ENCODE assay signal across 8 cellular contexts in genomic region chr19:13951799-13952153, GRCh38.
A peak's percentile ranks its signal among the peaks of the same experiment; 100 is the strongest.
DNase-seq lines count a peak whose midpoint lies in the region; ATAC-seq lines count a peak whose summit lies in the region.

No MANE protein-coding gene starts in this region.

- peaks cover 7% of the 10 kb centered on the region for H3K4me1 ChIP-seq in neuron (ENCODE audit: insufficient read depth, low read length)

- peaks cover 23% of the 10 kb centered on the region for H3K4me1 Mint-ChIP-seq in central memory CD8-positive, alpha-beta T cell

- H3K9me3 ChIP-seq in neuron (ENCODE audit: low read length) = no peaks in the 10 kb centered on the region

- no peaks in the 10 kb centered on the region for H3K27me3 Mint-ChIP-seq in central memory CD8-positive, alpha-beta T cell

- H3K9me3 Mint-ChIP-seq in central memory CD8-positive, alpha-beta T cell = no peaks in the 10 kb centered on the region

- peak overlapping the region; percentile 35 for H2AFZ ChIP-seq in neuron (ENCODE audit: low read depth, low read length)

- no peaks in the 10 kb centered on the region for H3K27me3 ChIP-seq in neuron (ENCODE audit: insufficient read depth, low read length)

- H3K36me3 Mint-ChIP-seq in central memory CD8-positive, alpha-beta T cell (ENCODE audit: insufficient read depth) = peaks cover 13% of the 10 kb centered on the region

- peaks cover 25% of the 10 kb centered on the region for H3K36me3 ChIP-seq in neuron (ENCODE audit: insufficient read depth, low read length)

- peak overlapping the region; percentile 97 for H3K27ac Mint-ChIP-seq in central memory CD8-positive, alpha-beta T cell (ENCODE audit: low read depth)

- peak; percentile 1 for ATAC-seq in HG03354 (IDR thresholded peaks at IDR 0.05; ENCODE audit: poor library complexity, severe bottlenecking, unreplicated experiment)
- ATAC-seq in central memory CD8-positive, alpha-beta T cell (replicated peaks; ENCODE audit: extremely low read depth, poor library complexity, severe bottlenecking) = peak; percentile 4
- ATAC-seq in GM19455 (IDR thresholded peaks at IDR 0.05; ENCODE audit: unreplicated experiment) = no peak

- DNase-seq in central memory CD8-positive, alpha-beta T cell (ENCODE audit: low spot score in 2 of 2) = no peak
- no peak for DNase-seq in HPDE6-E6E7 (ENCODE audit: extremely low spot score)
- DNase-seq in NCI-H774 (lab: John Stamatoyannopoulos, UW) = no peak
- no peak for DNase-seq in stimulated activated naive CD4-positive, alpha-beta T cell treated with Interleukin-2 at 50 U/mL for 16 hours (lab: John Stamatoyannopoulos, UW)

- H3K4me3 Mint-ChIP-seq in central memory CD8-positive, alpha-beta T cell = peak overlapping the region; percentile 97

- peak overlapping the region; percentile 24; the same call in 1 of the 2 replicates for H3K4me3 ChIP-seq in GM08714 (ENCODE audit: low read length)
- peak overlapping the region; percentile 51 for H3K4me3 ChIP-seq in neuron (ENCODE audit: low read length)
